ENCODE assay signal across 18 cellular contexts in genomic region chr5:160270704-160271103, GRCh38. TPM values are rescaled to one million over a fixed set of nuclear protein-coding genes. Genes with fewer than 3 reads are reported as not detected.
DNase-seq lines count a peak whose midpoint lies in the region; ATAC-seq and TF ChIP-seq lines count a peak whose summit lies in the region.
"Had no signal": no experiment of that assay in that cellular context is flagged by ENCODE, and none has a peak within 500 bp of the region (broad histone marks: within the 10 kb centered on the region; RNA-seq: fewer than 3 reads in every experiment).

No MANE protein-coding gene starts in this region.

- WGBS in hepatocyte (ENCODE audit: low lambda C conversion rate, missing lambda C conversion rate): 42% methylated on average over 4 of the region's 4 CpGs
- WGBS in prostate gland: 31% methylated on average over 4 of the region's 4 CpGs

- peak overlapping the region; percentile 9 for H3K4me2 ChIP-seq in hepatocyte

- ATAC-seq in HG03378 (IDR thresholded peaks at IDR 0.05; ENCODE audit: unreplicated experiment) (no peak), GM18907 (IDR thresholded peaks at IDR 0.05; ENCODE audit: unreplicated experiment) (no peak)

- H3K4me3 ChIP-seq in WERI-Rb-1 (ENCODE audit: low read depth, low read length) (no peak overlapping the region), hepatocyte (no peak overlapping the region), prostate gland (no peak overlapping the region)
- H3K4me3 ChIP-seq: HAP-1, SJSA1 had no signal

- TF ChIP-seq POLR2A in prostate gland (IDR thresholded peaks at IDR 0.05): no peak

- no peaks in the 10 kb centered on the region for H4K20me1 ChIP-seq in hepatocyte (ENCODE audit: insufficient read depth, poor library complexity, severe bottlenecking)

- H3K79me2 ChIP-seq in hepatocyte: no peaks in the 10 kb centered on the region

- H3K4me1 ChIP-seq in hepatocyte (ENCODE audit: insufficient read depth) (peaks cover 25% of the 10 kb centered on the region), prostate gland (replicated peaks) (no peaks in the 10 kb centered on the region)
- H3K4me1 ChIP-seq: HAP-1 had no signal

- H3K36me3 ChIP-seq in WERI-Rb-1 (peaks cover 2% of the 10 kb centered on the region; the same call in 1 of the 2 replicates), hepatocyte (replicated peaks; ENCODE audit: insufficient read depth, low read depth) (no peaks in the 10 kb centered on the region), prostate gland (no peaks in the 10 kb centered on the region)
- H3K36me3 ChIP-seq: HAP-1 had no signal

- peak overlapping the region; percentile 21 for H3K27ac ChIP-seq in WERI-Rb-1
- peak overlapping the region; percentile 60 for H3K27ac ChIP-seq in hepatocyte
- H3K27ac ChIP-seq in prostate gland: peak overlapping the region; percentile 50 to 59
- H3K27ac ChIP-seq: SJSA1 had no signal

- no peak for TF ChIP-seq CTCF in WERI-Rb-1 (IDR thresholded peaks at IDR 0.05; ENCODE audit: low read depth, low read length)
- no peak for TF ChIP-seq CTCF in hepatocyte (IDR thresholded peaks at IDR 0.05; ENCODE audit: poor library complexity)
- TF ChIP-seq CTCF in prostate gland (IDR thresholded peaks at IDR 0.05): no peak

- H3K27me3 ChIP-seq in WERI-Rb-1 (ENCODE audit: insufficient read depth, low read depth, severe bottlenecking) (no peaks in the 10 kb centered on the region), hepatocyte (no peaks in the 10 kb centered on the region), prostate gland (replicated peaks; ENCODE audit: insufficient read depth) (no peaks in the 10 kb centered on the region)
- H3K27me3 ChIP-seq: SJSA1 had no signal

- H3K9me2 ChIP-seq in hepatocyte (replicated peaks; ENCODE audit: insufficient read depth): no peaks in the 10 kb centered on the region

- H3K9me3 ChIP-seq in WERI-Rb-1 (ENCODE audit: severe bottlenecking) (no peaks in the 10 kb centered on the region), hepatocyte (ENCODE audit: low read depth) (no peaks in the 10 kb centered on the region), prostate gland (no peaks in the 10 kb centered on the region)
- H3K9me3 ChIP-seq: HAP-1, SJSA1 had no signal

- H2AFZ ChIP-seq in hepatocyte: no peak overlapping the region

- in situ Hi-C loops in G401 (cut with HindIII; ENCODE audit: low sequenced_read_pairs): no loop called here

- intact Hi-C loops in prostate gland (cut with DNase I) (no loop called here), posterior vena cava (cut with DNase I) (loop anchor here in 1 of 2 donors (10.0 kb wide), 1 partner anchor 886 kb away; no protein-coding TSS in a partner anchor)

- DNase-seq in G401 (ENCODE audit: low spot score): peak; percentile 35
- DNase-seq in WERI-Rb-1: no peak
- DNase-seq in hepatocyte (ENCODE audit: low spot score): no peak
- DNase-seq in prostate gland (ENCODE audit: low spot score): peak; percentile 67
- no peak for DNase-seq in posterior vena cava (ENCODE audit: low spot score)
- DNase-seq in effector CD4-positive, alpha-beta T cell: no peak
- DNase-seq: activated CD8-positive, alpha-beta memory T cell treated with anti-CD3 and anti-CD28 coated beads, Interleukin-2, amount 50 U/mL, for 48 hours; activated naive CD4-positive, alpha-beta T cell treated with Interleukin-2 at 50 U/mL for 16 hours; NCI-H187 treated with DMSO at 0.1 percent for 48 hours; NCI-H446 treated with DMSO at 0.1 percent for 48 hours had no signal

RNA-seq across cellular contexts. Expression of gene FABP6, which starts 41.4 kb away (rescaled TPM):
- 1.3 and 5.0 TPM in 2 replicates for total RNA-seq in G401 (2014; rRNA removed; shearing (Covaris generic))
- total RNA-seq in hepatocyte (51.5 and 55.7 TPM in 2 replicates), prostate gland (1 to 10 TPM in 1 of 2 donors, not detected in 1; 2.8 TPM), posterior vena cava (not detected)
- polyA plus RNA-seq in hepatocyte: 7.2 and 12.2 TPM in 2 replicates
- total RNA-seq: dermis blood vessel endothelial cell, fibroblast of lung, myocyte, pulmonary artery endothelial cell, SJSA1 had no signal
- polyA plus RNA-seq: fibroblast of lung had no signal

RNA-seq across cellular contexts. Expression of gene CCNJL, which starts 41.7 kb away (rescaled TPM):
- total RNA-seq in G401 (2014; rRNA removed; shearing (Covaris generic)): 3.1 and 5.4 TPM in 2 replicates
- 6.6 and 8.1 TPM in 2 replicates for total RNA-seq in hepatocyte
- polyA plus RNA-seq in hepatocyte: 9.5 and 10.8 TPM in 2 replicates
- total RNA-seq in prostate gland: 10 to 100 TPM in 1 of 2 donors, 1 to 10 TPM in 1; 4.1 to 26.7 TPM
- total RNA-seq in posterior vena cava: 1 to 10 TPM; 1.0 to 1.2 TPM
- total RNA-seq: fibroblast of lung had no signal

Comparison
In these comparisons a context has a peak if more than half of its experiments do, and no peak if none do; other contexts are left out.
1. DNase-seq: peak in G401 (single experiment) and prostate gland (single experiment); none in WERI-Rb-1 (single experiment), hepatocyte (single experiment), posterior vena cava (single experiment) and effector CD4-positive, alpha-beta T cell (single experiment).
2. Peak in every context shown above with its lines, with median percentiles within 50 percentile points of each other: H3K27ac ChIP-seq.